9 cellular contexts compared by ENCODE assay signal in the genomic region with DNA sequence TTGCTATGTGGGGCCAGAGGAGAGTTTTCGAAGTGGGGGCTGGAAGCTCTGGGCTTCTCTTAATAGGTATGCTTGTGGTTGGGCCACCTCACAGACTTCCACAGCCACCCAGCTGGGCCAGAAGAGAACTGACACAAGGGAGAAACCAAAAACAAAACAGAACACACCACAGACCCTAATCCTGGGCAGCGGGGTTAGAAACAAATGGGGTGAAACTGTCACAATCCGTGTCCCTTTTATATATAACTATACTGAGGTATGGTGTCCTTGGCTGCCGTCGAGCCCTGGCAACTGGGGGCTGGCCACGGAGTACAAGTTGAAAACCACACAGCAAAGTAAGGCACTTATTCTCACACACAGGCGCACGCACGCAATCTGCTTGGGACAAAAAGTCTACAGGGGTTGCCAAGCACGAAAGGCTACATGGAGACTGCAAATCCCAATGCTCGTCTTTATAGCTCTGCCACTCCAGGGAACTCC.
A peak's percentile ranks its signal among the peaks of the same experiment; 100 is the strongest.
DNase-seq lines count a peak whose midpoint lies in the region; ATAC-seq and TF ChIP-seq lines count a peak whose summit lies in the region.
"Had no signal": no experiment of that assay in that cellular context is flagged by ENCODE, and none has a peak within 500 bp of the region (broad histone marks: within the 10 kb centered on the region; RNA-seq: fewer than 3 reads in every experiment).

No MANE protein-coding gene starts in this region.

- TF ChIP-seq CTCF in fibroblast of the aortic adventitia (IDR thresholded peaks at IDR 0.05; ENCODE audit: insufficient read depth, low read length): no peak

- POLR2A ChIA-PET in activated CD8-positive, alpha-beta T cell treated with anti-CD3 and anti-CD28 coated beads, Interleukin-2, amount 10 ng/mL, durations not matched to agents 7 days and 5 days (lab: Charles Lee): no interaction called here

- H3K9me3 Mint-ChIP-seq in activated CD8-positive, alpha-beta T cell treated with anti-CD3 and anti-CD28 coated beads, Interleukin-2, amount 10 ng/mL, durations not matched to agents 7 days and 5 days (ENCODE audit: insufficient read depth): no peaks in the 10 kb centered on the region

- H4K20me1 ChIP-seq in BLaER1: no peaks in the 10 kb centered on the region

- H3K27ac ChIP-seq in BLaER1: peak overlapping the region; percentile 86
- H3K27ac ChIP-seq: C4-2B had no signal

- no peaks in the 10 kb centered on the region for H3K27me3 ChIP-seq in BLaER1

- H3K36me3 Mint-ChIP-seq in activated CD8-positive, alpha-beta T cell treated with anti-CD3 and anti-CD28 coated beads, Interleukin-2, amount 10 ng/mL, durations not matched to agents 7 days and 5 days (ENCODE audit: low read depth): no peaks in the 10 kb centered on the region

- H3K4me2 ChIP-seq in BLaER1: peak overlapping the region; percentile 72

- no peaks in the 10 kb centered on the region for H3K27me3 Mint-ChIP-seq in activated CD8-positive, alpha-beta T cell treated with anti-CD3 and anti-CD28 coated beads, Interleukin-2, amount 10 ng/mL, durations not matched to agents 7 days and 5 days (ENCODE audit: low read depth)

- peaks cover 35% of the 10 kb centered on the region for H3K36me3 ChIP-seq in BLaER1

- H3K4me3 ChIP-seq in BLaER1: peak overlapping the region; percentile 27; the same call in 1 of the 2 replicates
- H3K4me3 ChIP-seq in fibroblast of the aortic adventitia (ENCODE audit: low read depth, low read length): no peak overlapping the region

- CTCF ChIA-PET in activated CD8-positive, alpha-beta T cell treated with anti-CD3 and anti-CD28 coated beads, Interleukin-2, amount 10 ng/mL, durations not matched to agents 7 days and 5 days (lab: Charles Lee): no interaction called here

- peak; percentile 1 for DNase-seq in fibroblast of the aortic adventitia (ENCODE audit: low read depth)
- DNase-seq in CD1c-positive myeloid dendritic cell (ENCODE audit: extremely low spot score): no peak
- DNase-seq in activated CD8-positive, alpha-beta T cell treated with anti-CD3 and anti-CD28 coated beads, Interleukin-2, amount 10 ng/mL, durations not matched to agents 7 days and 5 days: no peak
- no peak for DNase-seq in SHP77 (lab: John Stamatoyannopoulos, UW)
- DNase-seq in NCI-H345 (lab: John Stamatoyannopoulos, UW): no peak

- ATAC-seq in GM19467 (IDR thresholded peaks at IDR 0.05; ENCODE audit: unreplicated experiment) (peak; percentile 51), HG03280 (IDR thresholded peaks at IDR 0.05; ENCODE audit: unreplicated experiment) (peak; percentile 41)
- no peak for ATAC-seq in activated CD8-positive, alpha-beta T cell treated with anti-CD3 and anti-CD28 coated beads, Interleukin-2, amount 10 ng/mL, durations not matched to agents 7 days and 5 days

- peak overlapping the region; percentile 68 for H3K9ac ChIP-seq in BLaER1

- no peaks in the 10 kb centered on the region; the same call in 1 of the 2 replicates for H3K9me3 ChIP-seq in BLaER1

- no peak overlapping the region for H3K27ac Mint-ChIP-seq in activated CD8-positive, alpha-beta T cell treated with anti-CD3 and anti-CD28 coated beads, Interleukin-2, amount 10 ng/mL, durations not matched to agents 7 days and 5 days

- peaks cover 98% of the 10 kb centered on the region for H3K4me1 ChIP-seq in BLaER1

- H3K4me1 Mint-ChIP-seq in activated CD8-positive, alpha-beta T cell treated with anti-CD3 and anti-CD28 coated beads, Interleukin-2, amount 10 ng/mL, durations not matched to agents 7 days and 5 days (ENCODE audit: low read depth): peaks cover 5% of the 10 kb centered on the region

- no peak overlapping the region for H3K4me3 Mint-ChIP-seq in activated CD8-positive, alpha-beta T cell treated with anti-CD3 and anti-CD28 coated beads, Interleukin-2, amount 10 ng/mL, durations not matched to agents 7 days and 5 days
